Comparison of ENCODE assay signal across 1 cellular context in the genomic region with DNA sequence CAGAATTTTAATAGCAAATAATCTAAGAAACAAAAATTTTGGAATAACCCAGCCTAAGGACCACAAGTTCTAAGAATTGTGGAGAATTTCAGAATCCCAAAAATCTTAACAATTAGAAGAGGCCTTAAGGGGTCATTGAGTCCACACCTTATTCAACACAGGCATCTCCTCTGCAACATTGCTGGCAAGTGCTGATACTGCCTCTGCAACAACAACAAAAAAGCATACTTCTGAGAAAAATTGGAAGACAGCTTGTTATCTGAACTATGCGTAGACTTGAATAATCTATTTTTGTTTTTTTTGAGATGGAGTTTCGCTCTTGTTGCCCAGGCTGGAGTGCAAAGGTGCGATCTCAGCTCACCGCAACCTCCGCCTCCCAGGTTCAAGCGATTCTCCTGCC.
TF ChIP-seq lines count a peak whose summit lies in the region.

No MANE protein-coding gene starts in this region.

TF ChIP-seq in K562, 482 proteins besides CTCF, POLR2A, EP300 and RAD21 (continued from another document):
- TF ChIP-seq, protein P1, sequence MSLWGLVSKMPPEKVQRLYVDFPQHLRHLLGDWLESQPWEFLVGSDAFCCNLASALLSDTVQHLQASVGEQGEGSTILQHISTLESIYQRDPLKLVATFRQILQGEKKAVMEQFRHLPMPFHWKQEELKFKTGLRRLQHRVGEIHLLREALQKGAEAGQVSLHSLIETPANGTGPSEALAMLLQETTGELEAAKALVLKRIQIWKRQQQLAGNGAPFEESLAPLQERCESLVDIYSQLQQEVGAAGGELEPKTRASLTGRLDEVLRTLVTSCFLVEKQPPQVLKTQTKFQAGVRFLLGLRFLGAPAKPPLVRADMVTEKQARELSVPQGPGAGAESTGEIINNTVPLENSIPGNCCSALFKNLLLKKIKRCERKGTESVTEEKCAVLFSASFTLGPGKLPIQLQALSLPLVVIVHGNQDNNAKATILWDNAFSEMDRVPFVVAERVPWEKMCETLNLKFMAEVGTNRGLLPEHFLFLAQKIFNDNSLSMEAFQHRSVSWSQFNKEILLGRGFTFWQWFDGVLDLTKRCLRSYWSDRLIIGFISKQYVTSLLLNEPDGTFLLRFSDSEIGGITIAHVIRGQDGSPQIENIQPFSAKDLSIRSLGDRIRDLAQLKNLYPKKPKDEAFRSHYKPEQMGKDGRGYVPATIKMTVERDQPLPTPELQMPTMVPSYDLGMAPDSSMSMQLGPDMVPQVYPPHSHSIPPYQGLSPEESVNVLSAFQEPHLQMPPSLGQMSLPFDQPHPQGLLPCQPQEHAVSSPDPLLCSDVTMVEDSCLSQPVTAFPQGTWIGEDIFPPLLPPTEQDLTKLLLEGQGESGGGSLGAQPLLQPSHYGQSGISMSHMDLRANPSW (CRISPR knock-in tag; IDR thresholded peaks at IDR 0.05), result no peak
- TF ChIP-seq KDM1A (IDR thresholded peaks at IDR 0.05) (peak; percentile 41 to 52; a peak in 2 of 4 replicates), CBFA2T3 (IDR thresholded peaks at IDR 0.05) (peak; percentile 79), ELF2 (CRISPR knock-in tag; IDR thresholded peaks at IDR 0.05) (no peak), ZNF445 (CRISPR knock-in tag; IDR thresholded peaks at IDR 0.05; ENCODE audit: low read depth) (no peak), ZNF239 (CRISPR knock-in tag; IDR thresholded peaks at IDR 0.05) (no peak), ZEB2 (IDR thresholded peaks at IDR 0.05) (0 out of 2 replicates have a peak, but pooled peaks have one; percentile 21), NCOR1 (IDR thresholded peaks at IDR 0.05) (peak; percentile 57), CBFA2T2 (conservative IDR thresholded peaks at IDR 0.05) (peak; percentile 66), ARID1B (IDR thresholded peaks at IDR 0.05) (peak; percentile 77), XRCC5 (IDR thresholded peaks at IDR 0.05; ENCODE audit: low read depth, low read length) (no peak), NFIC (IDR thresholded peaks at IDR 0.05) (no peak), STAT5A (IDR thresholded peaks at IDR 0.05; ENCODE audit: borderline replicate concordance, low read length) (0 out of 2 replicates have a peak, but pooled peaks have one; percentile 47)
- TF ChIP-seq, protein P2, sequence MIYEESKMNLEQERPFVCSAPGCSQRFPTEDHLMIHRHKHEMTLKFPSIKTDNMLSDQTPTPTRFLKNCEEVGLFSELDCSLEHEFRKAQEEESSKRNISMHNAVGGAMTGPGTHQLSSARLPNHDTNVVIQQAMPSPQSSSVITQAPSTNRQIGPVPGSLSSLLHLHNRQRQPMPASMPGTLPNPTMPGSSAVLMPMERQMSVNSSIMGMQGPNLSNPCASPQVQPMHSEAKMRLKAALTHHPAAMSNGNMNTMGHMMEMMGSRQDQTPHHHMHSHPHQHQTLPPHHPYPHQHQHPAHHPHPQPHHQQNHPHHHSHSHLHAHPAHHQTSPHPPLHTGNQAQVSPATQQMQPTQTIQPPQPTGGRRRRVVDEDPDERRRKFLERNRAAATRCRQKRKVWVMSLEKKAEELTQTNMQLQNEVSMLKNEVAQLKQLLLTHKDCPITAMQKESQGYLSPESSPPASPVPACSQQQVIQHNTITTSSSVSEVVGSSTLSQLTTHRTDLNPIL (CRISPR knock-in tag; IDR thresholded peaks at IDR 0.05), result no peak
- TF ChIP-seq, protein P3, sequence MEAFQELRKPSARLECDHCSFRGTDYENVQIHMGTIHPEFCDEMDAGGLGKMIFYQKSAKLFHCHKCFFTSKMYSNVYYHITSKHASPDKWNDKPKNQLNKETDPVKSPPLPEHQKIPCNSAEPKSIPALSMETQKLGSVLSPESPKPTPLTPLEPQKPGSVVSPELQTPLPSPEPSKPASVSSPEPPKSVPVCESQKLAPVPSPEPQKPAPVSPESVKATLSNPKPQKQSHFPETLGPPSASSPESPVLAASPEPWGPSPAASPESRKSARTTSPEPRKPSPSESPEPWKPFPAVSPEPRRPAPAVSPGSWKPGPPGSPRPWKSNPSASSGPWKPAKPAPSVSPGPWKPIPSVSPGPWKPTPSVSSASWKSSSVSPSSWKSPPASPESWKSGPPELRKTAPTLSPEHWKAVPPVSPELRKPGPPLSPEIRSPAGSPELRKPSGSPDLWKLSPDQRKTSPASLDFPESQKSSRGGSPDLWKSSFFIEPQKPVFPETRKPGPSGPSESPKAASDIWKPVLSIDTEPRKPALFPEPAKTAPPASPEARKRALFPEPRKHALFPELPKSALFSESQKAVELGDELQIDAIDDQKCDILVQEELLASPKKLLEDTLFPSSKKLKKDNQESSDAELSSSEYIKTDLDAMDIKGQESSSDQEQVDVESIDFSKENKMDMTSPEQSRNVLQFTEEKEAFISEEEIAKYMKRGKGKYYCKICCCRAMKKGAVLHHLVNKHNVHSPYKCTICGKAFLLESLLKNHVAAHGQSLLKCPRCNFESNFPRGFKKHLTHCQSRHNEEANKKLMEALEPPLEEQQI (IDR thresholded peaks at IDR 0.05), result no peak
